ENCODE assay signal across 15 cellular contexts in genomic region chr13:70107498-70108271, GRCh38. TPM values are rescaled to one million over a fixed set of nuclear protein-coding genes. Genes with fewer than 3 reads are reported as not detected.
A peak's percentile ranks its signal among the peaks of the same experiment; 100 is the strongest.
DNase-seq lines count a peak whose midpoint lies in the region; ATAC-seq, FAIRE-seq and TF ChIP-seq lines count a peak whose summit lies in the region.
"Had no signal": no experiment of that assay in that cellular context is flagged by ENCODE, and none has a peak within 500 bp of the region (broad histone marks: within the 10 kb centered on the region; RNA-seq: fewer than 3 reads in every experiment).

ATXN8OS (plus strand) TSS chr13:70107826.

- no peaks in the 10 kb centered on the region for H3K36me3 Mint-ChIP-seq in activated T-cell treated with anti-CD3 and anti-CD28 coated beads, Interleukin-2, amount 50 U/mL, for 4 hours (ENCODE audit: insufficient read depth)

- H3K4me3 Mint-ChIP-seq in activated T-cell treated with anti-CD3 and anti-CD28 coated beads, Interleukin-2, amount 50 U/mL, for 4 hours = no peak within 1 kb of the TSS
- H3K4me3 Mint-ChIP-seq: activated CD4-positive, alpha-beta T cell treated with anti-CD3 and anti-CD28 coated beads for 36 hours; stimulated activated naive CD8-positive, alpha-beta T cell treated with anti-CD3 and anti-CD28 coated beads, Interleukin-15, Interleukin-2, amounts not matched to agents 100 ng/mL and 50 ng/mL, for 24 hours had no signal

- no peaks in the 10 kb centered on the region for H3K4me1 Mint-ChIP-seq in activated T-cell treated with anti-CD3 and anti-CD28 coated beads, Interleukin-2, amount 50 U/mL, for 4 hours (ENCODE audit: low read depth)
- H3K4me1 Mint-ChIP-seq: activated CD4-positive, alpha-beta T cell treated with anti-CD3 and anti-CD28 coated beads for 36 hours had no signal

- peaks cover 9% of the 10 kb centered on the region for H3K27me3 ChIP-seq in neural cell (ENCODE audit: insufficient read depth, low read depth, low read length)
- H3K27me3 ChIP-seq in ascending aorta = no peaks in the 10 kb centered on the region

- H3K27ac ChIP-seq in neural cell (ENCODE audit: low read length) = peak within 1 kb of the TSS; percentile 88
- no peak within 1 kb of the TSS for H3K27ac ChIP-seq in ascending aorta
- H3K27ac ChIP-seq: coronary artery had no signal

- H3K4me3 ChIP-seq in epithelial cell of proximal tubule (ENCODE audit: low read depth, low read length) = peak within 1 kb of the TSS; percentile 49
- H3K4me3 ChIP-seq in neural cell (ENCODE audit: low read length) = peak within 1 kb of the TSS; percentile 81
- no peak within 1 kb of the TSS for H3K4me3 ChIP-seq in ascending aorta
- H3K4me3 ChIP-seq: coronary artery, lung had no signal

- peak; percentile 39 for TF ChIP-seq RAD21 in neural cell (conservative IDR thresholded peaks at IDR 0.05)

- TF ChIP-seq CTCF in epithelial cell of proximal tubule (conservative IDR thresholded peaks at IDR 0.05; ENCODE audit: low read depth, low read length) (no peak), neural cell (IDR thresholded peaks at IDR 0.05; ENCODE audit: poor library complexity, severe bottlenecking) (peak; percentile 27), D721Med (IDR thresholded peaks at IDR 0.05; ENCODE audit: insufficient read depth, missing control alignments) (no peak), ascending aorta (IDR thresholded peaks at IDR 0.05) (no peak)

- FAIRE-seq in D721Med (lab: Jason Lieb, UNC) = no peak

- no peak for TF ChIP-seq EP300 in neural cell (conservative IDR thresholded peaks at IDR 0.05; ENCODE audit: poor library complexity, severe bottlenecking)

- peaks cover 1% of the 10 kb centered on the region for H3K27me3 Mint-ChIP-seq in activated T-cell treated with anti-CD3 and anti-CD28 coated beads, Interleukin-2, amount 50 U/mL, for 4 hours (ENCODE audit: low read depth)

- no peaks in the 10 kb centered on the region for H3K9me2 ChIP-seq in neural cell (ENCODE audit: insufficient read depth, low read length)

- peak within 1 kb of the TSS; percentile 80 for H3K4me2 ChIP-seq in neural cell (ENCODE audit: low read length)

- H3K9ac ChIP-seq in ES-I3 (ENCODE audit: low read depth, low read length) (peak within 1 kb of the TSS; percentile 46; the same call in 1 of the 2 replicates), neural cell (ENCODE audit: low read length) (peak within 1 kb of the TSS; percentile 88)

- intact Hi-C loops in ascending aorta (cut with DNase I) = no loop called here

- no peaks in the 10 kb centered on the region for H3F3A ChIP-seq in neural cell (ENCODE audit: insufficient read depth, low read length, poor library complexity, severe bottlenecking)

- H3K79me2 ChIP-seq in neural cell (replicated peaks; ENCODE audit: insufficient read depth, low read length) = peaks cover 20% of the 10 kb centered on the region

- peaks cover 13% of the 10 kb centered on the region for H3K9me3 Mint-ChIP-seq in activated T-cell treated with anti-CD3 and anti-CD28 coated beads, Interleukin-2, amount 50 U/mL, for 4 hours

- ATAC-seq in activated T-cell treated with anti-CD3 and anti-CD28 coated beads, Interleukin-2, amount 50 U/mL, for 4 hours = no peak
- ATAC-seq: activated CD4-positive, alpha-beta T cell treated with anti-CD3 and anti-CD28 coated beads for 36 hours had no signal

- H4K20me1 ChIP-seq in neural cell (ENCODE audit: insufficient read depth) = no peaks in the 10 kb centered on the region

- peaks cover 2% of the 10 kb centered on the region; the same call in 1 of the 2 replicates for H3K4me1 ChIP-seq in ES-I3 (ENCODE audit: insufficient read depth, low read length)
- H3K4me1 ChIP-seq in ascending aorta = no peaks in the 10 kb centered on the region

- H3K36me3 ChIP-seq in ES-I3 (ENCODE audit: insufficient read depth, low read length) = no peaks in the 10 kb centered on the region
- no peaks in the 10 kb centered on the region for H3K36me3 ChIP-seq in neural cell (ENCODE audit: insufficient read depth, low read length)
- H3K36me3 ChIP-seq in ascending aorta = no peaks in the 10 kb centered on the region

- DNase-seq in NCI-H2171 treated with DMSO at 0.1 percent for 48 hours (lab: John Stamatoyannopoulos, UW) (peak; percentile 45), epithelial cell of proximal tubule (ENCODE audit: low read depth) (no peak), D721Med (ENCODE audit: insufficient read length, low spot score) (no peak), ascending aorta (ENCODE audit: low spot score in 2 of 2) (no peak), 8988T (no peak)
- DNase-seq in activated T-cell treated with anti-CD3 and anti-CD28 coated beads, Interleukin-2, amount 50 U/mL, for 4 hours = no peak
- DNase-seq: activated CD4-positive, alpha-beta T cell treated with anti-CD3 and anti-CD28 coated beads for 36 hours; activated effector memory CD4-positive, alpha-beta T cell treated with anti-CD3 and anti-CD28 coated beads, Interleukin-2, amount 50 U/mL, for 16 hours; NCI-H1048; stimulated activated CD4-positive, alpha-beta T cell treated with anti-CD3 and anti-CD28 coated beads, Interleukin-2, amount 100 ng/mL, for 48 hours had no signal

- H3K9me3 ChIP-seq in ES-I3 (ENCODE audit: control insufficient read depth, insufficient read depth, low read length) (no peaks in the 10 kb centered on the region), neural cell (ENCODE audit: low read length) (no peaks in the 10 kb centered on the region), ascending aorta (no peaks in the 10 kb centered on the region)

- peak within 1 kb of the TSS; percentile 73 for H2AFZ ChIP-seq in neural cell (ENCODE audit: low read depth, low read length)

TF ChIP-seq in neural cell, 6 proteins besides CTCF, POLR2A, EP300 and RAD21:
- TF ChIP-seq EZH2 (IDR thresholded peaks at IDR 0.05; ENCODE audit: borderline replicate concordance, insufficient read depth, low read length, poor library complexity, severe bottlenecking) (no peak), POLR2AphosphoS5 (IDR thresholded peaks at IDR 0.05) (peak; percentile 47), REST (IDR thresholded peaks at IDR 0.05; ENCODE audit: borderline replicate concordance) (no peak), TAF1 (IDR thresholded peaks at IDR 0.05; ENCODE audit: low read depth) (peak; percentile 47), SMC3 (conservative IDR thresholded peaks at IDR 0.05; ENCODE audit: poor library complexity) (peak; percentile 36), MXI1 (conservative IDR thresholded peaks at IDR 0.05; ENCODE audit: poor library complexity, severe bottlenecking) (peak; percentile 49)
TF ChIP-seq in neural cell: peak in this region for 4.

RNA-seq across cellular contexts. Expression of gene ATXN8OS, which starts in this region (rescaled TPM):
- total RNA-seq in epithelial cell of proximal tubule (not detected in 2 replicates), ascending aorta (not detected)
- polyA plus RNA-seq in neural cell = 0.33 TPM in 1 of 2 replicates, not detected in the other
- 0.58 and 2.2 TPM in 2 replicates for polyA minus RNA-seq in neural cell
- not detected for total RNA-seq in activated T-cell treated with anti-CD3 and anti-CD28 coated beads, Interleukin-2, amount 50 U/mL, for 4 hours
- total RNA-seq: activated CD4-positive, alpha-beta T cell treated with anti-CD3 and anti-CD28 coated beads for 36 hours; lung had no signal
- polyA plus RNA-seq: lung had no signal

Comparison
In these comparisons a context has a peak if more than half of its experiments do, and no peak if none do; other contexts are left out.
1. H3K4me3 ChIP-seq: peak in epithelial cell of proximal tubule (single experiment) and neural cell (single experiment); none in ascending aorta (0 of 2).